ENCODE assay signal across 8 cellular contexts in the genomic region with DNA sequence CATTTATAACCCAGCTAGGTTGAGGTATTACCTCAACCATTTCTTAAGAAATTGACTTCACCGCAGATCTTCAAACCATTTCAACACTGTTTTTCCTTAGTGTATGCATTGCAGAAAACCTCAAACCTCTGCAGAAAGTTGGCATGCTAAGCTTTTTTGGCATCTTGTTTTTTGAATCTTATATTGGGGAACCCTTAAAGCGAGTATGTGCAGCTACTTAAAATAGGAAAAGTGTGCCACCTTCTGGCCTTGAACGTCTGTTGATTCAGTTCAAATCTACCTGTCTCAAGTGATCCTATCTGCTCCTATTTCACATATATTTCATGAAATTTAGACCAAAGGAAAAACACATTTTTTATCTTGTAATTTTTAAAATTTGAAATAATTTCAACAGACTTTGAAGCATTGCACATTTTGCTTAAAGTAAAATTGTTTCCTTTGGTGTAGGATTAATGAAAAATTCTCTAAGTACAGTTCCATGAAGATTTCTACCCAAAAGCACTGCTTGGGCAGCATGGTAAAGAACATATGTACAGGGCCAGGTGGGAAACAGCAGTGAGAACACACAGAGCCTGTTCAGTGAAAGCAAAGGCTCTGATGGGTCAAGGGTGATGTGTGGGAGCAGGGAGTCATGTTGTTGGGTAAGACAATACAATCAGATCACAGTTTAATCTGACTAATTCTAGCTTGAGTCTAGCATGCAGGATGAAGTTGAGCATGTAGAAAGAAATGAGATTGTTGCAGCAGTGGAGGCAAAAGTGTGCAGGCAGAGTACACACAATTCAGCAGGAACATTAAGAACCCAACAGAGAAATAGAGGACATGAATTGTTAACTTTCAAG. TPM values are rescaled to one million over a fixed set of nuclear protein-coding genes. Genes with fewer than 3 reads are reported as not detected.
DNase-seq lines count a peak whose midpoint lies in the region; ATAC-seq, FAIRE-seq and TF ChIP-seq lines count a peak whose summit lies in the region.

No MANE protein-coding gene starts in this region.

- intact Hi-C loops in K562 (cut with micrococcal nuclease), result loop anchor here (1.0 to 10.0 kb wide), 6 partner anchors 49 to 519 kb away; a partner anchor contains a TSS

- CTCF ChIA-PET in RWPE1 (lab: Yijun Ruan, JAX) (interaction anchor here (0.6 to 1.7 kb wide), 12 partner anchors 10 to 518 kb away, joined by 3 to 22 read pairs (median 4); a partner anchor contains a TSS), K562 (lab: Yijun Ruan, JAX; ENCODE audit: low intra/inter-chr PET ratio) (interaction anchor here (1.1 to 3.8 kb wide), 3 partner anchors 131 to 862 kb away, joined by 4 to 65 read pairs (median 5); a partner anchor contains a TSS)

- POLR2A ChIA-PET in RWPE1 (lab: Yijun Ruan, JAX; ENCODE audit: low non-redundant PET) (no interaction called here), K562 (lab: Yijun Ruan, JAX) (interaction anchor here (0.6 to 1.9 kb wide), 3 partner anchors 48 to 1890 kb away, joined by 3 to 9 read pairs (median 3); a partner anchor contains a TSS)

- peak; percentile 67 for FAIRE-seq in GM18507 (lab: Jason Lieb, UNC)
- peak; percentile 82 for FAIRE-seq in K562 (lab: Jason Lieb, UNC)

- ATAC-seq in K562 (peak; percentile 85), GM21526 (IDR thresholded peaks at IDR 0.05; ENCODE audit: low FRiP score, unreplicated experiment) (no peak)

- no peak for TF ChIP-seq EP300 in K562 (IDR thresholded peaks at IDR 0.05; ENCODE audit: low read length)

- 0 out of 2 replicates have a peak, but pooled peaks cover 2% of the 10 kb centered on the region for H3K27me3 ChIP-seq in MG63
- no peaks in the 10 kb centered on the region; a peak in 1 of 5 replicates for H3K27me3 ChIP-seq in K562 (ENCODE audit: control insufficient read depth in 2 of 2, insufficient read depth in 2 of 2, low read length in 2 of 2)

- H3K9me1 ChIP-seq in K562 (ENCODE audit: control insufficient read depth, insufficient read depth, low read length), result no peaks in the 10 kb centered on the region

- H3K9me3 ChIP-seq in MG63, result no peaks in the 10 kb centered on the region
- no peaks in the 10 kb centered on the region for H3K9me3 ChIP-seq in K562 (replicated peaks; ENCODE audit: control insufficient read depth, insufficient read depth, low read depth, low read length)

- in situ Hi-C loops in K562 (cut with MboI), result loop anchor here (25.0 kb wide), 1 partner anchor 856 kb away; no protein-coding TSS in a partner anchor

- H3K4me3 ChIP-seq in MG63, result no peak overlapping the region
- H3K4me3 ChIP-seq in K562, result no peak overlapping the region

- H3K9ac ChIP-seq in K562 (ENCODE audit: insufficient read depth in 1 of 2, low read depth in 2 of 2, low read length in 2 of 2), result no peak overlapping the region

- TF ChIP-seq RAD21 in K562 (CRISPR knock-in tag; conservative IDR thresholded peaks at IDR 0.05 in 1 of 2, IDR thresholded peaks at IDR 0.05 in 1 of 2), result peak; percentile 94 to 97

- no peaks in the 10 kb centered on the region for H4K20me1 ChIP-seq in K562 (replicated peaks; ENCODE audit: control insufficient read depth, insufficient read depth, low read length)

- H3K27ac ChIP-seq in RWPE1, result no peak overlapping the region
- H3K27ac ChIP-seq in K562 (ENCODE audit: extremely low read depth, low read depth, low read length), result no peak overlapping the region

- 16% methylated on average over 3 of the region's 3 CpGs for WGBS in K562 (ENCODE audit: insufficient coverage, low coverage, missing lambda C conversion rate)

- H3K4me1 ChIP-seq in K562 (replicated peaks in 1 of 2; ENCODE audit: control insufficient read depth in 2 of 2, insufficient read depth in 2 of 2, low read length in 2 of 2), result peaks cover 0 to 8% of the 10 kb centered on the region in 2 experiments; a peak in 3 of 5 replicates

- no peak overlapping the region for H2AFZ ChIP-seq in K562 (ENCODE audit: low read depth, low read length)

- H3K79me2 ChIP-seq in K562 (ENCODE audit: control insufficient read depth, insufficient read depth, low read length), result no peaks in the 10 kb centered on the region

- no peak for TF ChIP-seq POLR2A in K562 (conservative IDR thresholded peaks at IDR 0.05)

- DNase-seq in Ammon's horn (ENCODE audit: low spot score), result peak; percentile 84
- peak; percentile 20 for DNase-seq in GM18507 (ENCODE audit: extremely low spot score, insufficient read length, low read depth)
- peak; percentile 50 for DNase-seq in MG63
- peak; percentile 52 for DNase-seq in RWPE1 (ENCODE audit: low spot score)
- DNase-seq in K562 (ENCODE audit: extremely low read depth in 1 of 4, low spot score in 3 of 4), result peak; percentile 31 to 80 (median 46)
- peak; percentile 40 for DNase-seq in iPS-NIHi7 (ENCODE audit: extremely low spot score)
- DNase-seq in stimulated activated CD4-positive, alpha-beta T cell treated with anti-CD3 and anti-CD28 coated beads, Interleukin-2, amount 100 ng/mL, for 24 hours, result peak; percentile 27 to 54

- no peak overlapping the region for H3K4me2 ChIP-seq in K562 (ENCODE audit: insufficient read depth, low read length)

- H3K36me3 ChIP-seq in MG63 (peaks cover 2% of the 10 kb centered on the region; the same call in 1 of the 2 replicates), K562 (ENCODE audit: control insufficient read depth, insufficient read depth, low read length) (no peaks in the 10 kb centered on the region)

- no TSS peak for BruUV-seq in K562 (replicated peaks; lab: Mats Ljungman, UMichigan)

- TF ChIP-seq CTCF in RWPE1 (conservative IDR thresholded peaks at IDR 0.05; ENCODE audit: low read depth), result peak; percentile 62
- TF ChIP-seq CTCF in K562 (IDR thresholded peaks at IDR 0.05 in 2 of 3, conservative IDR thresholded peaks at IDR 0.05 in 1 of 3; ENCODE audit: insufficient read depth in 2 of 3, low read depth in 1 of 3, low read length in 3 of 3), result peak; percentile 58 to 91 (median 70); a peak in 5 of 6 replicates

TF ChIP-seq in K562, 482 proteins besides CTCF, POLR2A, EP300 and RAD21 (continues in another document):
- TF ChIP-seq SMAD4 (CRISPR knock-in tag; conservative IDR thresholded peaks at IDR 0.05), result 0 out of 2 replicates have a peak, but pooled peaks have one; percentile 24
- TF ChIP-seq YY1 (IDR thresholded peaks at IDR 0.05; ENCODE audit: borderline replicate concordance in 1 of 3, control insufficient read depth in 1 of 3, extremely low read depth in 1 of 3, insufficient read depth in 3 of 3, insufficient read length in 1 of 3, insufficient replicate concordance in 2 of 3, low read depth in 1 of 3, low read length in 2 of 3), result no peak
- TF ChIP-seq SRSF9 (IDR thresholded peaks at IDR 0.05; ENCODE audit: borderline replicate concordance, low read depth, low read length), result no peak
- 0 out of 2 replicates have a peak, but pooled peaks have one; percentile 11 for TF ChIP-seq CEBPB (tag; IDR thresholded peaks at IDR 0.05)
- TF ChIP-seq NFYB (IDR thresholded peaks at IDR 0.05; ENCODE audit: extremely low read depth, insufficient read length), result no peak

RNA-seq across cellular contexts. Expression of a gene that starts 17.2 kb away (rescaled TPM):
- total RNA-seq in MG63 (2014; rRNA removed; shearing (Covaris generic); ENCODE audit: low replicate concordance), result 12.3 and 20.2 TPM in 2 replicates
- total RNA-seq in K562 (2011; cell fraction: chromatin; rRNA removed; ENCODE audit: low replicate concordance), result not detected in 2 replicates
- total RNA-seq in K562 (2011; cell fraction: nucleolus; rRNA removed), result not detected in 2 replicates
- total RNA-seq in K562 (2011; cell fraction: nucleoplasm; rRNA removed), result not detected in 2 replicates
- total RNA-seq in K562 (2014; rRNA removed) (not detected in 2 replicates), K562 (2014; rRNA removed; fragmentation: Illumina TruSeq; extraction: Trizol) (not detected in 2 replicates), K562 (2015; rRNA removed; fragmentation: Illumina TruSeq; extraction: Trizol) (not detected in 2 replicates), K562 (2021) (not detected in 2 replicates)
- polyA plus RNA-seq in K562 (2011; rRNA removed) (not detected in 2 replicates), K562 (2014; fragmentation: Illumina TruSeq; extraction: Trizol) (not detected in 2 replicates), K562 (2014; fragmentation: Nextera tagmentation; extraction: Ambion mirVana) (not detected), K562 (2014; rRNA removed) (0.19 TPM in 1 of 2 replicates, not detected in the other)
- not detected in 2 replicates for polyA plus RNA-seq in K562 (2011; cell fraction: cytosol; rRNA removed)
- not detected in 2 replicates for polyA plus RNA-seq in K562 (2011; cell fraction: nucleus; rRNA removed)
- not detected in 2 replicates for polyA plus RNA-seq in K562 (2012)
- polyA minus RNA-seq in K562 (2011; rRNA and poly(A)+ RNA removed), result not detected in 2 replicates
- not detected in 2 replicates for polyA minus RNA-seq in K562 (2011; cell fraction: cytosol; rRNA and poly(A)+ RNA removed)
- not detected in 2 replicates for polyA minus RNA-seq in K562 (2011; cell fraction: nucleus; rRNA and poly(A)+ RNA removed)

RNA-seq across cellular contexts. Expression of a gene that starts 48.4 kb away (rescaled TPM):
- 20.9 and 31.5 TPM in 2 replicates for total RNA-seq in MG63 (2014; rRNA removed; shearing (Covaris generic); ENCODE audit: low replicate concordance)
- total RNA-seq in K562 (2011; cell fraction: chromatin; rRNA removed; ENCODE audit: low replicate concordance), result 82.2 and 217 TPM in 2 replicates
- 68.7 and 80.4 TPM in 2 replicates for total RNA-seq in K562 (2011; cell fraction: nucleolus; rRNA removed)
- total RNA-seq in K562 (2011; cell fraction: nucleoplasm; rRNA removed), result 134 and 246 TPM in 2 replicates
- total RNA-seq in K562 (2014; rRNA removed) (27.8 and 67.8 TPM in 2 replicates), K562 (2014; rRNA removed; fragmentation: Illumina TruSeq; extraction: Trizol) (66.4 and 69.8 TPM in 2 replicates), K562 (2015; rRNA removed; fragmentation: Illumina TruSeq; extraction: Trizol) (68.0 and 75.3 TPM in 2 replicates), K562 (2021) (47.8 and 55.5 TPM in 2 replicates)
- polyA plus RNA-seq in K562 (2011; rRNA removed) (71.1 and 74.1 TPM in 2 replicates), K562 (2014; fragmentation: Illumina TruSeq; extraction: Trizol) (72.3 and 85.5 TPM in 2 replicates), K562 (2014; fragmentation: Nextera tagmentation; extraction: Ambion mirVana) (10 to 100 TPM; 25.3 to 34.3 TPM), K562 (2014; rRNA removed) (78.4 and 81.8 TPM in 2 replicates)
- polyA plus RNA-seq in K562 (2011; cell fraction: cytosol; rRNA removed), result 21.4 and 26.5 TPM in 2 replicates
- polyA plus RNA-seq in K562 (2011; cell fraction: nucleus; rRNA removed), result 119 and 157 TPM in 2 replicates
- polyA plus RNA-seq in K562 (2012), result 46.0 and 53.7 TPM in 2 replicates
- 60.0 and 63.7 TPM in 2 replicates for polyA minus RNA-seq in K562 (2011; rRNA and poly(A)+ RNA removed)
- polyA minus RNA-seq in K562 (2011; cell fraction: cytosol; rRNA and poly(A)+ RNA removed), result 31.0 and 32.4 TPM in 2 replicates
- 114 and 142 TPM in 2 replicates for polyA minus RNA-seq in K562 (2011; cell fraction: nucleus; rRNA and poly(A)+ RNA removed)

Comparison
In these comparisons a context has a peak if more than half of its experiments do, and no peak if none do; other contexts are left out.
1. DNase-seq: peak in every context shown above with its lines; median percentile 84 in Ammon's horn; 52 in RWPE1; 50 in MG63; 46 in K562; 40 in stimulated activated CD4-positive, alpha-beta T cell treated with anti-CD3 and anti-CD28 coated beads, Interleukin-2, amount 100 ng/mL, for 24 hours; 40 in iPS-NIHi7; 20 in GM18507.
2. RNA of a gene that starts 17.2 kb away (total RNA-seq): 12.3 to 20.2 TPM in MG63; not detected in K562; every median in the first group is over 10 times any median in the second.